Comparison of ENCODE assay signal across 9 cellular contexts in genomic region chr12:46368684-46369083, GRCh38. TPM values are rescaled to one million over a fixed set of nuclear protein-coding genes. Genes with fewer than 3 reads are reported as not detected.
DNase-seq lines count a peak whose midpoint lies in the region; ATAC-seq and TF ChIP-seq lines count a peak whose summit lies in the region.
"Had no signal": no experiment of that assay in that cellular context is flagged by ENCODE, and none has a peak within 500 bp of the region (broad histone marks: within the 10 kb centered on the region; RNA-seq: fewer than 3 reads in every experiment).

No MANE protein-coding gene starts in this region.

- peaks cover 59% of the 10 kb centered on the region for H3F3A ChIP-seq in MM.1S (ENCODE audit: insufficient read depth, low read length)

- H3K27ac Mint-ChIP-seq in nephron = no peak overlapping the region

- CTCF ChIA-PET in AG04450 (lab: Charles Lee) = no interaction called here

- no peaks in the 10 kb centered on the region for H3K27me3 Mint-ChIP-seq in nephron (ENCODE audit: low read depth)

- H3K9me3 ChIP-seq in AG04450 (ENCODE audit: control insufficient read depth, insufficient read depth, low read length) = peaks cover 5% of the 10 kb centered on the region; the same call in 1 of the 2 replicates
- H3K9me3 ChIP-seq in MM.1S (replicated peaks; ENCODE audit: insufficient read depth, low read length) = no peaks in the 10 kb centered on the region
- H3K9me3 ChIP-seq in effector memory CD4-positive, alpha-beta T cell (ENCODE audit: control insufficient read depth, low read length) = no peaks in the 10 kb centered on the region
- H3K9me3 ChIP-seq in mucosa of descending colon = no peaks in the 10 kb centered on the region
- H3K9me3 ChIP-seq in WERI-Rb-1 (ENCODE audit: severe bottlenecking) = no peaks in the 10 kb centered on the region

- intact Hi-C loops in mucosa of descending colon (cut with DNase I, micrococcal nuclease) = no loop called here

- peaks cover 62% of the 10 kb centered on the region for H3K4me1 Mint-ChIP-seq in nephron

- H3K27ac ChIP-seq in AG04450 (ENCODE audit: low read depth, low read length) (no peak overlapping the region), MM.1S (ENCODE audit: low read length) (no peak overlapping the region), WERI-Rb-1 (no peak overlapping the region; the same call in 1 of the 2 replicates)
- peak overlapping the region; percentile 6 for H3K27ac ChIP-seq in effector memory CD4-positive, alpha-beta T cell (ENCODE audit: insufficient read depth, low read length, poor library complexity, severe bottlenecking)

- ATAC-seq in mucosa of descending colon (no peak), GM18502 (IDR thresholded peaks at IDR 0.05; ENCODE audit: poor library complexity, unreplicated experiment) (no peak)

- H2AFZ ChIP-seq in MM.1S (ENCODE audit: low read length) = no peak overlapping the region

- H3K27me3 ChIP-seq in AG04450 (ENCODE audit: control insufficient read depth, insufficient read depth, low read length) = no peaks in the 10 kb centered on the region
- H3K27me3 ChIP-seq in MM.1S (replicated peaks; ENCODE audit: insufficient read depth, low read length) = no peaks in the 10 kb centered on the region
- H3K27me3 ChIP-seq in effector memory CD4-positive, alpha-beta T cell (replicated peaks; ENCODE audit: control insufficient read depth, insufficient read depth, low read length, poor library complexity, severe bottlenecking) = no peaks in the 10 kb centered on the region
- H3K27me3 ChIP-seq in WERI-Rb-1 (ENCODE audit: insufficient read depth, low read depth, severe bottlenecking) = no peaks in the 10 kb centered on the region

- H3K36me3 ChIP-seq in MM.1S (replicated peaks; ENCODE audit: insufficient read depth, low read length) (peaks cover 43% of the 10 kb centered on the region), mucosa of descending colon (ENCODE audit: low read depth) (peaks cover 12% of the 10 kb centered on the region), WERI-Rb-1 (peaks cover 87% of the 10 kb centered on the region)
- H3K36me3 ChIP-seq in effector memory CD4-positive, alpha-beta T cell (ENCODE audit: control insufficient read depth, insufficient read depth, low read length) = peaks cover 66% of the 10 kb centered on the region

- H4K20me1 ChIP-seq in MM.1S (ENCODE audit: insufficient read depth, low read length) = peaks cover 3% of the 10 kb centered on the region; the same call in 1 of the 2 replicates

- peaks cover 69% of the 10 kb centered on the region for H3K36me3 Mint-ChIP-seq in nephron (ENCODE audit: low read depth)

- H3K79me2 ChIP-seq in MM.1S (ENCODE audit: low read length) = peaks cover 84% of the 10 kb centered on the region

- no peak for DNase-seq in AG04450 (ENCODE audit: low read depth, low spot score)
- no peak for DNase-seq in MM.1S
- DNase-seq in effector memory CD4-positive, alpha-beta T cell = no peak
- DNase-seq in mucosa of descending colon = no peak
- DNase-seq in NCI-H2196 (lab: John Stamatoyannopoulos, UW; ENCODE audit: unreplicated experiment) = no peak
- no peak for DNase-seq in WERI-Rb-1
- DNase-seq: H7 had no signal

- peak overlapping the region; percentile 81 for H3K4me2 ChIP-seq in MM.1S (ENCODE audit: low read depth, low read length)

- H3K4me1 ChIP-seq in MM.1S (ENCODE audit: low read length) = peaks cover 45% of the 10 kb centered on the region
- H3K4me1 ChIP-seq in effector memory CD4-positive, alpha-beta T cell (ENCODE audit: control insufficient read depth, insufficient read depth, low read length, poor library complexity, severe bottlenecking) = peaks cover 34% of the 10 kb centered on the region
- H3K4me1 ChIP-seq in mucosa of descending colon (ENCODE audit: low read depth) = peaks cover 60% of the 10 kb centered on the region

- peak overlapping the region; percentile 95 to 99 (median 97) for H3K4me3 Mint-ChIP-seq in nephron

- POLR2A ChIA-PET in AG04450 (lab: Yijun Ruan, JAX) = interaction anchor here (0.6 to 2.1 kb wide), 3 partner anchors 12 to 184 kb away, joined by 3 to 8 read pairs (median 4); no protein-coding TSS in a partner anchor

- H3K4me3 ChIP-seq in AG04450 (ENCODE audit: low read depth, low read length) (peak overlapping the region; percentile 95), MM.1S (ENCODE audit: low read length) (peak overlapping the region; percentile 96; the same call in 1 of the 2 replicates), mucosa of descending colon (no peak overlapping the region), WERI-Rb-1 (ENCODE audit: low read depth, low read length) (no peak overlapping the region)
- H3K4me3 ChIP-seq in effector memory CD4-positive, alpha-beta T cell (ENCODE audit: insufficient read depth, low read depth, low read length, poor library complexity, severe bottlenecking) = no peak overlapping the region

- H3K9me2 ChIP-seq in MM.1S (replicated peaks; ENCODE audit: insufficient read depth, low read length) = no peaks in the 10 kb centered on the region

- no peak for TF ChIP-seq CTCF in AG04450 (IDR thresholded peaks at IDR 0.05; ENCODE audit: low read depth, low read length)
- TF ChIP-seq CTCF in MM.1S (IDR thresholded peaks at IDR 0.05; ENCODE audit: low read length) = no peak
- TF ChIP-seq CTCF in nephron (IDR thresholded peaks at IDR 0.05; ENCODE audit: unreplicated experiment in 3 of 3) = no peak
- TF ChIP-seq CTCF in mucosa of descending colon (IDR thresholded peaks at IDR 0.05) = no peak
- TF ChIP-seq CTCF in WERI-Rb-1 (IDR thresholded peaks at IDR 0.05; ENCODE audit: low read depth, low read length) = no peak

- peak overlapping the region; percentile 3; the same call in 1 of the 2 replicates for H3K9ac ChIP-seq in MM.1S (ENCODE audit: low read length)

- no peaks in the 10 kb centered on the region for H3K9me3 Mint-ChIP-seq in nephron

RNA-seq across cellular contexts. Expression of gene SLC38A2, which starts 3.9 kb away (rescaled TPM):
- 520 and 749 TPM in 2 replicates for polyA plus RNA-seq in AG04450 (2011; rRNA removed)
- polyA minus RNA-seq in AG04450 (2011; rRNA and poly(A)+ RNA removed) = 432 and 681 TPM in 2 replicates
- total RNA-seq in mucosa of descending colon = 100 to 1,000 TPM in 2 of 3 donors, 10 to 100 TPM in 1; 82.9 to 216 (median 143) TPM

Comparison
In these comparisons a context has a peak if more than half of its experiments do, and no peak if none do; other contexts are left out.
1. H3K4me3 ChIP-seq: peak in AG04450 (single experiment) and MM.1S (single experiment); none in effector memory CD4-positive, alpha-beta T cell (single experiment), mucosa of descending colon (single experiment) and WERI-Rb-1 (single experiment).